In the genomic region with DNA sequence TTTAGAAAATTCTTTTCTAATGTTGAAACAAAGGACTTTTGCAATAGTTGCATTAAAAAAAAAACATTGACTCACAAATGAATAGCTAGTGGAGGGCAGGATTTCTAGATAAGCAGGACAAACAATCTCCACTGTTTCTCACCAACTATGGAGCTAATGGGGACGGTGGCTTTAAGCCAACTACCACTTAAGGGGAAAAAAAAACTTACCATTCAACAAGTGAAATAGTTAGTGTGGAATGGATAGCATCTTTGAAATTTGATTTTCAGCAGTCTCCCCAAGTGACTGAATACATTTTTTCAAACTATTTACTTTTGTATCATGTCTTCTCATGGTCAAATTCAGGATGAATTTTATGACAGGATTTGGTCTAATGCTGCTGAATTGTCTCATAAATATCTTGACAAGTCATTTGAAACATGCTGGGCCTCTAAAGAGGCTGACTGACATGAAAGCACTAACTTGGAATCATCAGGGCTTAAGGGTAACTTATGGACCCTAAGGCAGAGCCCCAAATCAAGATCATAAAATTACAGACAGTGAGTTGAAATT, we compare ENCODE assay signal across 14 cellular contexts.
A peak's percentile ranks its signal among the peaks of the same experiment; 100 is the strongest.
DNase-seq lines count a peak whose midpoint lies in the region; ATAC-seq and TF ChIP-seq lines count a peak whose summit lies in the region.
"Had no signal": no experiment of that assay in that cellular context is flagged by ENCODE, and none has a peak within 500 bp of the region (broad histone marks: within the 10 kb centered on the region; RNA-seq: fewer than 3 reads in every experiment).

No MANE protein-coding gene starts in this region.

- H3K4me1 ChIP-seq in GM23248 (ENCODE audit: insufficient read depth) (no peaks in the 10 kb centered on the region), aorta (ENCODE audit: control insufficient read depth in 1 of 2, insufficient read depth in 2 of 2, low read length in 2 of 2) (no peaks in the 10 kb centered on the region), neural progenitor cell (peaks cover 6% of the 10 kb centered on the region)

- H3K9me3 ChIP-seq in GM23248 (ENCODE audit: low read depth) (no peaks in the 10 kb centered on the region), aorta (ENCODE audit: control insufficient read depth, low read length) (no peaks in the 10 kb centered on the region), neural progenitor cell (ENCODE audit: low read depth) (no peaks in the 10 kb centered on the region)

- in situ Hi-C loops in GM23248 (cut with MboI) (no loop called here), brain microvascular endothelial cell (cut with HindIII; ENCODE audit: low pct_ligation_motif_present, low sequenced_read_pairs) (no loop called here)

- H4K20me1 ChIP-seq in GM23248 (ENCODE audit: insufficient read depth) (no peaks in the 10 kb centered on the region), neural progenitor cell (ENCODE audit: low read depth) (no peaks in the 10 kb centered on the region)

- no peaks in the 10 kb centered on the region for H3K9me2 ChIP-seq in GM23248 (ENCODE audit: insufficient read depth)

- H3K27me3 ChIP-seq in GM23248 (replicated peaks; ENCODE audit: insufficient read depth) (0 out of 2 replicates have a peak, but pooled peaks cover 3% of the 10 kb centered on the region), brain microvascular endothelial cell (replicated peaks) (no peaks in the 10 kb centered on the region), aorta (ENCODE audit: control insufficient read depth in 1 of 2, insufficient read depth in 2 of 2, low read length in 1 of 2) (no peaks in the 10 kb centered on the region), neural progenitor cell (no peaks in the 10 kb centered on the region)

- H3K4me1 Mint-ChIP-seq in neural progenitor cell, result peaks cover 9% of the 10 kb centered on the region
- H3K4me1 Mint-ChIP-seq: stimulated activated naive B cell treated with anti-CD40 and anti-IgM and Interleukin-4, amounts not matched to agents 10 μg/mL and 1 μg/mL and 100 μg/mL, for 72 hours had no signal

- H3K4me3 ChIP-seq in GM23248 (no peak overlapping the region), brain microvascular endothelial cell (ENCODE audit: low read depth, low read length) (no peak overlapping the region), aorta (ENCODE audit: low read length in 2 of 2) (no peak overlapping the region), neural progenitor cell (no peak overlapping the region)

- H3K79me2 ChIP-seq in GM23248 (ENCODE audit: insufficient read depth) (no peaks in the 10 kb centered on the region), neural progenitor cell (ENCODE audit: low read depth) (no peaks in the 10 kb centered on the region)

- peaks cover 2% of the 10 kb centered on the region for H3K27me3 Mint-ChIP-seq in neural progenitor cell (ENCODE audit: insufficient read depth, low read depth)
- H3K27me3 Mint-ChIP-seq: stimulated activated naive B cell treated with anti-CD40 and anti-IgM and Interleukin-4, amounts not matched to agents 10 μg/mL and 1 μg/mL and 100 μg/mL, for 72 hours had no signal

- WGBS in GM23248 (ENCODE audit: low coverage in 1 of 2, low lambda C conversion rate in 2 of 2, missing lambda C conversion rate in 2 of 2), 2 experiments, result 0 to 5% methylated on average over 1 of the region's 1 CpG
- WGBS in aorta, 2 donors, result 6 to 7% methylated on average over 1 of the region's 1 CpG

- TF ChIP-seq CTCF in brain microvascular endothelial cell (IDR thresholded peaks at IDR 0.05; ENCODE audit: low read depth, low read length, missing control alignments), result no peak
- TF ChIP-seq CTCF in omental fat pad (IDR thresholded peaks at IDR 0.05), result no peak
- TF ChIP-seq CTCF in neural progenitor cell (IDR thresholded peaks at IDR 0.05), result no peak

- no peak overlapping the region for H3K4me3 Mint-ChIP-seq in neural progenitor cell
- H3K4me3 Mint-ChIP-seq: stimulated activated naive B cell treated with anti-CD40 and anti-IgM and Interleukin-4, amounts not matched to agents 10 μg/mL and 1 μg/mL and 100 μg/mL, for 72 hours had no signal

- H3K9me3 Mint-ChIP-seq in neural progenitor cell, result no peaks in the 10 kb centered on the region
- H3K9me3 Mint-ChIP-seq: stimulated activated naive B cell treated with anti-CD40 and anti-IgM and Interleukin-4, amounts not matched to agents 10 μg/mL and 1 μg/mL and 100 μg/mL, for 72 hours had no signal

- no peak overlapping the region for H2AFZ ChIP-seq in GM23248
- no peak overlapping the region for H2AFZ ChIP-seq in neural progenitor cell (replicated peaks)

- intact Hi-C loops in aorta (cut with DNase I), result no loop called here

- H3K4me2 ChIP-seq in GM23248 (ENCODE audit: unreplicated experiment), result no peak overlapping the region
- H3K4me2 ChIP-seq in neural progenitor cell, result no peak overlapping the region

- no peak overlapping the region for H3K27ac Mint-ChIP-seq in neural progenitor cell
- H3K27ac Mint-ChIP-seq: stimulated activated naive B cell treated with anti-CD40 and anti-IgM and Interleukin-4, amounts not matched to agents 10 μg/mL and 1 μg/mL and 100 μg/mL, for 72 hours had no signal

- H3K36me3 ChIP-seq in GM23248 (ENCODE audit: low read depth) (no peaks in the 10 kb centered on the region), brain microvascular endothelial cell (replicated peaks) (no peaks in the 10 kb centered on the region), aorta (ENCODE audit: control insufficient read depth in 1 of 2, insufficient read depth in 2 of 2, low read length in 1 of 2) (no peaks in the 10 kb centered on the region), neural progenitor cell (no peaks in the 10 kb centered on the region)

- ATAC-seq in omental fat pad (ENCODE audit: low FRiP score), result peak; percentile 28
- ATAC-seq in aorta (ENCODE audit: low FRiP score), result no peak
- ATAC-seq: stimulated activated naive B cell treated with anti-CD40 and anti-IgM and Interleukin-4, amounts not matched to agents 10 μg/mL and 1 μg/mL and 100 μg/mL, for 72 hours had no signal

- DNase-seq in GM23248, result peak; percentile 35
- DNase-seq in NCI-H2107 (lab: John Stamatoyannopoulos, UW), result peak; percentile 64
- peak; percentile 85 for DNase-seq in brain microvascular endothelial cell
- DNase-seq in omental fat pad (ENCODE audit: low spot score), result no peak
- no peak for DNase-seq in NCI-H2029 treated with DMSO at 0.1 percent for 48 hours (lab: John Stamatoyannopoulos, UW)
- DNase-seq in aorta, result no peak
- DNase-seq in neural progenitor cell (ENCODE audit: low spot score), result no peak
- no peak for DNase-seq in activated CD8-positive, alpha-beta memory T cell treated with anti-CD3 and anti-CD28 coated beads for 24 hours
- DNase-seq: activated T-cell treated with anti-CD3 and anti-CD28 coated beads, Interleukin-2, amount 50 U/mL, for 1 hour; central memory CD4-positive, alpha-beta T cell; DND-41; NCI-H345; SHP77; stimulated activated naive B cell treated with anti-CD40 and anti-IgM and Interleukin-4, amounts not matched to agents 10 μg/mL and 1 μg/mL and 100 μg/mL, for 72 hours had no signal

- no peak overlapping the region for H3K27ac ChIP-seq in GM23248
- H3K27ac ChIP-seq in brain microvascular endothelial cell, result peak overlapping the region; percentile 14
- H3K27ac ChIP-seq in aorta (ENCODE audit: low read depth in 1 of 2, low read length in 2 of 2), result no peak overlapping the region
- H3K27ac ChIP-seq in neural progenitor cell, result no peak overlapping the region

- H3F3A ChIP-seq in GM23248 (ENCODE audit: insufficient read depth), result no peaks in the 10 kb centered on the region
- H3F3A ChIP-seq in neural progenitor cell (ENCODE audit: low read depth), result no peaks in the 10 kb centered on the region

- H3K9ac ChIP-seq in GM23248, result no peak overlapping the region
- no peak overlapping the region for H3K9ac ChIP-seq in neural progenitor cell

- H3K36me3 Mint-ChIP-seq in neural progenitor cell, result no peaks in the 10 kb centered on the region
- H3K36me3 Mint-ChIP-seq: stimulated activated naive B cell treated with anti-CD40 and anti-IgM and Interleukin-4, amounts not matched to agents 10 μg/mL and 1 μg/mL and 100 μg/mL, for 72 hours had no signal

Comparison
In these comparisons a context has a peak if more than half of its experiments do, and no peak if none do; other contexts are left out.
1. DNase-seq: peak in GM23248 (single experiment), NCI-H2107 (single experiment) and brain microvascular endothelial cell (single experiment); none in omental fat pad (single experiment), NCI-H2029 treated with DMSO at 0.1 percent for 48 hours (single experiment), aorta (0 of 2), neural progenitor cell (single experiment) and activated CD8-positive, alpha-beta memory T cell treated with anti-CD3 and anti-CD28 coated beads for 24 hours (single experiment).